Comparison of ENCODE assay signal across 1 cellular context in the genomic region with DNA sequence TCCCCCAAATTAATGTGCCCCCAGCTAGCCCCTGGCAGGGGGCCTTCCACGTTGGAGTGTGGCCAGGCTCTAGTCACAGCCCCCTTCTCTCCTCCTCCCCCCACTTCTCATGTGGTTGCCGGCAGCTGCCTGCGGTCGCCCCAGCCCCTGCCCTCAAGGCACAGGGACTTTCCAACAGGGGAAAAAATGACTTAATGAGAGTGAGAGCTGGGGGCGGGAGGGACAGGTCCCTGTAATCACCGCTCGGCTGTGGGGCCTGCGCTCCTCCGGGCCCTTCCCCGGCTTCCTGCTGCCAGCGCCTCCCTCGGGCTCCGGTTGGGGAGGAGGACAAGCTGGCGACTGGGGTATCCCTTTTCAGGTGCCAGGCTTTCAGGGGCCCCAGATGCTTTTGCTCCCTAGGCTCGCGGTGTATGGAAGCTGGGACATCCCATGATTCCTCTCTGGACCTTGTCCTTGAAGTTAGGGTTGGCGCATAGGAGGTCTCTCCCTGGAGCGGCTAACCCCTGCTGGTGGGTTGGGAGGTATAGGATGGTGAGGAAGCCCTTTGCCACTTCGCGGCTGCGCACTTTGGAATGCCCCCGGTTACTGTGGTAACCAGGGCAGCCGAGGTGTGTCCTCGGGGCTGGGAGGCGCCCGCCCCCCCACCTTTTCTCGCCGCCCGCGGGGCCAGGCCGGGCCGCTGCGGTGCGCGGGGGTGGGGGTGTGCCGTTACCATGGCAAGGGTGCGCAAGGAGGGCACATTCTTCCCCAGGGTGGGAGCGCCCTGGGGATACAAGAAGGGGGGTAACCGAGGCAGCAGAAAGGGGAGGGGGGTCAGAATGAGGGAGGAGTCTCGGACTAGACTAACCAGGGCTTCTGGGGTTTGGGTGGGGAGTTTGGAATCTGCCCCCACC.
TF ChIP-seq lines count a peak whose summit lies in the region.

No MANE protein-coding gene starts in this region.

TF ChIP-seq in GM12878, 131 proteins besides CTCF, POLR2A, EP300 and RAD21 (continued from another document):
- TF ChIP-seq NR2F1 (conservative IDR thresholded peaks at IDR 0.05), result peak; percentile 99
- peak in 1 of 2 experiments; percentile 94; a peak in 2 of 3 replicates for TF ChIP-seq EGR1 (IDR thresholded peaks at IDR 0.05; ENCODE audit: borderline replicate concordance in 1 of 2, low read depth in 2 of 2, low read length in 2 of 2)
- no peak for TF ChIP-seq E2F4 (IDR thresholded peaks at IDR 0.05; ENCODE audit: low read depth, low read length)
- peak; percentile 27 for TF ChIP-seq E2F8 (IDR thresholded peaks at IDR 0.05; ENCODE audit: low read depth, partially characterized antibody)
- TF ChIP-seq SUPT20H (IDR thresholded peaks at IDR 0.05; ENCODE audit: borderline replicate concordance, control insufficient read depth, low read depth, low read length), result no peak
- TF ChIP-seq RELA (IDR thresholded peaks at IDR 0.05; ENCODE audit: borderline replicate concordance, partially characterized antibody), result peak; percentile 100
- TF ChIP-seq, protein P1, sequence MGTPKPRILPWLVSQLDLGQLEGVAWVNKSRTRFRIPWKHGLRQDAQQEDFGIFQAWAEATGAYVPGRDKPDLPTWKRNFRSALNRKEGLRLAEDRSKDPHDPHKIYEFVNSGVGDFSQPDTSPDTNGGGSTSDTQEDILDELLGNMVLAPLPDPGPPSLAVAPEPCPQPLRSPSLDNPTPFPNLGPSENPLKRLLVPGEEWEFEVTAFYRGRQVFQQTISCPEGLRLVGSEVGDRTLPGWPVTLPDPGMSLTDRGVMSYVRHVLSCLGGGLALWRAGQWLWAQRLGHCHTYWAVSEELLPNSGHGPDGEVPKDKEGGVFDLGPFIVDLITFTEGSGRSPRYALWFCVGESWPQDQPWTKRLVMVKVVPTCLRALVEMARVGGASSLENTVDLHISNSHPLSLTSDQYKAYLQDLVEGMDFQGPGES (IDR thresholded peaks at IDR 0.05), result no peak
- TF ChIP-seq, protein P2, sequence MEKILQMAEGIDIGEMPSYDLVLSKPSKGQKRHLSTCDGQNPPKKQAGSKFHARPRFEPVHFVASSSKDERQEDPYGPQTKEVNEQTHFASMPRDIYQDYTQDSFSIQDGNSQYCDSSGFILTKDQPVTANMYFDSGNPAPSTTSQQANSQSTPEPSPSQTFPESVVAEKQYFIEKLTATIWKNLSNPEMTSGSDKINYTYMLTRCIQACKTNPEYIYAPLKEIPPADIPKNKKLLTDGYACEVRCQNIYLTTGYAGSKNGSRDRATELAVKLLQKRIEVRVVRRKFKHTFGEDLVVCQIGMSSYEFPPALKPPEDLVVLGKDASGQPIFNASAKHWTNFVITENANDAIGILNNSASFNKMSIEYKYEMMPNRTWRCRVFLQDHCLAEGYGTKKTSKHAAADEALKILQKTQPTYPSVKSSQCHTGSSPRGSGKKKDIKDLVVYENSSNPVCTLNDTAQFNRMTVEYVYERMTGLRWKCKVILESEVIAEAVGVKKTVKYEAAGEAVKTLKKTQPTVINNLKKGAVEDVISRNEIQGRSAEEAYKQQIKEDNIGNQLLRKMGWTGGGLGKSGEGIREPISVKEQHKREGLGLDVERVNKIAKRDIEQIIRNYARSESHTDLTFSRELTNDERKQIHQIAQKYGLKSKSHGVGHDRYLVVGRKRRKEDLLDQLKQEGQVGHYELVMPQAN (conservative IDR thresholded peaks at IDR 0.05), result peak; percentile 58
- peak; percentile 86 for TF ChIP-seq ZNF24 (IDR thresholded peaks at IDR 0.05)
- TF ChIP-seq SPI1 (IDR thresholded peaks at IDR 0.05; ENCODE audit: borderline replicate concordance, insufficient read depth, low read depth, low read length), result no peak
- TF ChIP-seq ZBED1 (IDR thresholded peaks at IDR 0.05; ENCODE audit: borderline replicate concordance), result peak; percentile 97
- TF ChIP-seq NFXL1 (IDR thresholded peaks at IDR 0.05; ENCODE audit: borderline replicate concordance), result no peak
- TF ChIP-seq CHD1 (IDR thresholded peaks at IDR 0.05; ENCODE audit: low read depth, low read length), result no peak
- TF ChIP-seq, protein P3, sequence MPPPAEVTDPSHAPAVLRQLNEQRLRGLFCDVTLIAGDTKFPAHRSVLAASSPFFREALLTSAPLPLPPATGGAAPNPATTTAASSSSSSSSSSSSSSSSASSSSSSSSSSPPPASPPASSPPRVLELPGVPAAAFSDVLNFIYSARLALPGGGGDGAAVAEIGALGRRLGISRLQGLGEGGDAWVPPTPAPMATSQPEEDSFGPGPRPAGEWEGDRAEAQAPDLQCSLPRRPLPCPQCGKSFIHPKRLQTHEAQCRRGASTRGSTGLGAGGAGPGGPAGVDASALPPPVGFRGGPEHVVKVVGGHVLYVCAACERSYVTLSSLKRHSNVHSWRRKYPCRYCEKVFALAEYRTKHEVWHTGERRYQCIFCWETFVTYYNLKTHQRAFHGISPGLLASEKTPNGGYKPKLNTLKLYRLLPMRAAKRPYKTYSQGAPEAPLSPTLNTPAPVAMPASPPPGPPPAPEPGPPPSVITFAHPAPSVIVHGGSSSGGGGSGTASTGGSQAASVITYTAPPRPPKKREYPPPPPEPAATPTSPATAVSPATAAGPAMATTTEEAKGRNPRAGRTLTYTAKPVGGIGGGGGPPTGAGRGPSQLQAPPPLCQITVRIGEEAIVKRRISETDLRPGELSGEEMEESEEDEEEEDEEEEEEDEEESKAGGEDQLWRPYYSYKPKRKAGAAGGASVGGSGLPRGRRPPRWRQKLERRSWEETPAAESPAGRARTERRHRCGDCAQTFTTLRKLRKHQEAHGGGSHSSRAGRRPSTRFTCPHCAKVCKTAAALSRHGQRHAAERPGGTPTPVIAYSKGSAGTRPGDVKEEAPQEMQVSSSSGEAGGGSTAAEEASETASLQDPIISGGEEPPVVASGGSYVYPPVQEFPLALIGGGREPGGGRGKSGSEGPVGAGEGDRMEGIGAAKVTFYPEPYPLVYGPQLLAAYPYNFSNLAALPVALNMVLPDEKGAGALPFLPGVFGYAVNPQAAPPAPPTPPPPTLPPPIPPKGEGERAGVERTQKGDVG (CRISPR knock-in tag; IDR thresholded peaks at IDR 0.05), result no peak
- TF ChIP-seq CBFB (IDR thresholded peaks at IDR 0.05; ENCODE audit: low read depth), result peak; percentile 100
- TF ChIP-seq BHLHE40 (IDR thresholded peaks at IDR 0.05; ENCODE audit: borderline replicate concordance in 1 of 2, low read depth in 2 of 2, low read length in 1 of 2), result peak; percentile 97 to 98
- TF ChIP-seq DPF2 (IDR thresholded peaks at IDR 0.05), result peak; percentile 99
- no peak for TF ChIP-seq ZBTB40 (IDR thresholded peaks at IDR 0.05; ENCODE audit: borderline replicate concordance)
TF ChIP-seq in GM12878: peak in this region for 67.
